16 cellular contexts compared by ENCODE assay signal in genomic region chrX:8755116-8755515, GRCh38. TPM values are rescaled to one million over a fixed set of nuclear protein-coding genes. Genes with fewer than 3 reads are reported as not detected.
DNase-seq lines count a peak whose midpoint lies in the region; ATAC-seq and TF ChIP-seq lines count a peak whose summit lies in the region.
"Had no signal": no experiment of that assay in that cellular context is flagged by ENCODE, and none has a peak within 500 bp of the region (broad histone marks: within the 10 kb centered on the region; RNA-seq: fewer than 3 reads in every experiment).

No MANE protein-coding gene starts in this region.

- H3K27ac ChIP-seq in endodermal cell (ENCODE audit: low read depth, low read length) = no peak overlapping the region
- H3K27ac ChIP-seq: left lung, upper lobe of right lung had no signal

- DNase-seq in NOMO-1 (lab: John Stamatoyannopoulos, UW; ENCODE audit: unreplicated experiment in 2 of 2) = peak; percentile 14 to 39
- no peak for DNase-seq in NOMO-1 treated with dmso at 0.1 percent for 144 hours (lab: John Stamatoyannopoulos, UW; ENCODE audit: unreplicated experiment)
- DNase-seq in MV-4-11 (lab: John Stamatoyannopoulos, UW) = peak; percentile 45
- DNase-seq in endodermal cell = peak; percentile 70
- no peak for DNase-seq in retinal pigment epithelial cell (ENCODE audit: low read depth)
- no peak for DNase-seq in natural killer cell treated with Interleukin-12 subunit alpha and Interleukin-12 subunit beta and Interleukin-15 and Interleukin-18, amount 100 ng/mL, for 72 hours (ENCODE audit: low spot score)
- DNase-seq in GF-D8 (lab: John Stamatoyannopoulos, UW) = no peak
- no peak for DNase-seq in inferior parietal cortex (ENCODE audit: extremely low spot score)
- DNase-seq: activated CD4-positive, alpha-beta T cell treated with anti-CD3 and anti-CD28 coated beads, Interleukin-2, amount 10 ng/mL, durations not matched to agents 7 days and 5 days; left lung; NCI-H510A; stimulated activated CD4-positive, alpha-beta T cell treated with anti-CD3 and anti-CD28 coated beads, Interleukin-12 subunit alpha, Interleukin-12 subunit beta, amount 100 ng/mL, for 4 hours; upper lobe of right lung had no signal

- H3K9me3 Mint-ChIP-seq in endodermal cell = no peaks in the 10 kb centered on the region
- H3K9me3 Mint-ChIP-seq in natural killer cell treated with Interleukin-12 subunit alpha and Interleukin-12 subunit beta and Interleukin-15 and Interleukin-18, amount 100 ng/mL, for 72 hours = peaks cover 5% of the 10 kb centered on the region
- H3K9me3 Mint-ChIP-seq: activated CD4-positive, alpha-beta T cell treated with anti-CD3 and anti-CD28 coated beads, Interleukin-2, amount 10 ng/mL, durations not matched to agents 7 days and 5 days had no signal

- no peak overlapping the region for H3K4me3 Mint-ChIP-seq in endodermal cell
- H3K4me3 Mint-ChIP-seq in natural killer cell treated with Interleukin-12 subunit alpha and Interleukin-12 subunit beta and Interleukin-15 and Interleukin-18, amount 100 ng/mL, for 72 hours = no peak overlapping the region
- H3K4me3 Mint-ChIP-seq: activated CD4-positive, alpha-beta T cell treated with anti-CD3 and anti-CD28 coated beads, Interleukin-2, amount 10 ng/mL, durations not matched to agents 7 days and 5 days had no signal

- H3K27me3 Mint-ChIP-seq in endodermal cell (ENCODE audit: insufficient read depth) = peaks cover 4% of the 10 kb centered on the region
- peaks cover 0 to 8% of the 10 kb centered on the region in 2 donors for H3K27me3 Mint-ChIP-seq in natural killer cell treated with Interleukin-12 subunit alpha and Interleukin-12 subunit beta and Interleukin-15 and Interleukin-18, amount 100 ng/mL, for 72 hours
- H3K27me3 Mint-ChIP-seq: activated CD4-positive, alpha-beta T cell treated with anti-CD3 and anti-CD28 coated beads, Interleukin-2, amount 10 ng/mL, durations not matched to agents 7 days and 5 days had no signal

- H3K36me3 ChIP-seq in endodermal cell (ENCODE audit: control insufficient read depth, insufficient read depth, low read length) = no peaks in the 10 kb centered on the region
- H3K36me3 ChIP-seq: left lung, upper lobe of right lung had no signal

- ATAC-seq in natural killer cell treated with Interleukin-12 subunit alpha and Interleukin-12 subunit beta and Interleukin-15 and Interleukin-18, amount 100 ng/mL, for 72 hours = no peak
- ATAC-seq: left lung, SK-N-SH treated with all-trans-retinoic acid at 6 μM for 48 hours, upper lobe of right lung had no signal

- WGBS in endodermal cell (ENCODE audit: insufficient coverage in 1 of 2, insufficient read length in 1 of 2), 2 experiments = 90 to 94% methylated on average over 2 of the region's 4 CpGs

- H3K4me1 ChIP-seq in endodermal cell (ENCODE audit: control insufficient read depth, insufficient read depth, low read length) = no peaks in the 10 kb centered on the region
- H3K4me1 ChIP-seq: left lung, upper lobe of right lung had no signal

- H3K36me3 Mint-ChIP-seq in endodermal cell (ENCODE audit: low read depth) = no peaks in the 10 kb centered on the region
- H3K36me3 Mint-ChIP-seq in natural killer cell treated with Interleukin-12 subunit alpha and Interleukin-12 subunit beta and Interleukin-15 and Interleukin-18, amount 100 ng/mL, for 72 hours = no peaks in the 10 kb centered on the region

- TF ChIP-seq CTCF in endodermal cell (conservative IDR thresholded peaks at IDR 0.05) (peak; percentile 78), retinal pigment epithelial cell (conservative IDR thresholded peaks at IDR 0.05; ENCODE audit: low read depth, low read length) (peak; percentile 33)

- no peak overlapping the region for H3K27ac Mint-ChIP-seq in endodermal cell
- no peak overlapping the region for H3K27ac Mint-ChIP-seq in natural killer cell treated with Interleukin-12 subunit alpha and Interleukin-12 subunit beta and Interleukin-15 and Interleukin-18, amount 100 ng/mL, for 72 hours
- H3K27ac Mint-ChIP-seq: activated CD4-positive, alpha-beta T cell treated with anti-CD3 and anti-CD28 coated beads, Interleukin-2, amount 10 ng/mL, durations not matched to agents 7 days and 5 days had no signal

- peaks cover 6% of the 10 kb centered on the region for H3K4me1 Mint-ChIP-seq in endodermal cell
- no peaks in the 10 kb centered on the region for H3K4me1 Mint-ChIP-seq in natural killer cell treated with Interleukin-12 subunit alpha and Interleukin-12 subunit beta and Interleukin-15 and Interleukin-18, amount 100 ng/mL, for 72 hours (ENCODE audit: low read depth in 2 of 2)

- H3K27me3 ChIP-seq in endodermal cell (ENCODE audit: control insufficient read depth, insufficient read depth, low read length, poor library complexity, severe bottlenecking) = no peaks in the 10 kb centered on the region
- H3K27me3 ChIP-seq: left lung, upper lobe of right lung had no signal

- no peaks in the 10 kb centered on the region for H3K9me3 ChIP-seq in endodermal cell (ENCODE audit: control insufficient read depth, low read length)
- H3K9me3 ChIP-seq: left lung, upper lobe of right lung had no signal

- H3K9ac ChIP-seq in endodermal cell (ENCODE audit: extremely low read depth, low read length, poor library complexity, severe bottlenecking) = no peak overlapping the region

- no peak overlapping the region for H3K4me3 ChIP-seq in endodermal cell (ENCODE audit: low read length)
- H3K4me3 ChIP-seq in retinal pigment epithelial cell (ENCODE audit: low read length) = no peak overlapping the region
- H3K4me3 ChIP-seq: left lung, upper lobe of right lung had no signal

RNA-seq across cellular contexts. Expression of gene ANOS1, which starts 23.2 kb away (rescaled TPM):
- total RNA-seq in endodermal cell = 10 to 100 TPM in 1 of 2 donors, 1 to 10 TPM in 1; 7.1 to 57.4 TPM
- polyA plus RNA-seq in endodermal cell (2013, experiment 1 of 2) = 13.9 TPM
- 12.4 TPM for polyA plus RNA-seq in endodermal cell (2013, experiment 2 of 2)
- not detected for total RNA-seq in natural killer cell treated with Interleukin-12 subunit alpha and Interleukin-12 subunit beta and Interleukin-15 and Interleukin-18, amount 100 ng/mL, for 72 hours

RNA-seq across cellular contexts. Expression of gene FAM9A, which starts 46.1 kb away (rescaled TPM):
- not detected for total RNA-seq in endodermal cell
- not detected for polyA plus RNA-seq in endodermal cell (2013, experiment 1 of 2)
- polyA plus RNA-seq in endodermal cell (2013, experiment 2 of 2) = not detected
- not detected for total RNA-seq in natural killer cell treated with Interleukin-12 subunit alpha and Interleukin-12 subunit beta and Interleukin-15 and Interleukin-18, amount 100 ng/mL, for 72 hours
- total RNA-seq: activated CD4-positive, alpha-beta T cell treated with anti-CD3 and anti-CD28 coated beads, Interleukin-2, amount 10 ng/mL, durations not matched to agents 7 days and 5 days; cerebellum; left lung; LHCN-M2; upper lobe of right lung had no signal

Comparison
In these comparisons a context has a peak if more than half of its experiments do, and no peak if none do; other contexts are left out.
1. DNase-seq: peak in NOMO-1 (2 of 2), MV-4-11 (single experiment) and endodermal cell (single experiment); none in NOMO-1 treated with dmso at 0.1 percent for 144 hours (single experiment), retinal pigment epithelial cell (single experiment), natural killer cell treated with Interleukin-12 subunit alpha and Interleukin-12 subunit beta and Interleukin-15 and Interleukin-18, amount 100 ng/mL, for 72 hours (single experiment), GF-D8 (single experiment) and inferior parietal cortex (single experiment).
2. RNA of gene ANOS1, which starts 23.2 kb away (total RNA-seq): 7.1 to 57.4 TPM in endodermal cell; not detected in natural killer cell treated with Interleukin-12 subunit alpha and Interleukin-12 subunit beta and Interleukin-15 and Interleukin-18, amount 100 ng/mL, for 72 hours; every median in the first group is over 4 times any median in the second.